18 cellular contexts compared by ENCODE assay signal in the genomic region with DNA sequence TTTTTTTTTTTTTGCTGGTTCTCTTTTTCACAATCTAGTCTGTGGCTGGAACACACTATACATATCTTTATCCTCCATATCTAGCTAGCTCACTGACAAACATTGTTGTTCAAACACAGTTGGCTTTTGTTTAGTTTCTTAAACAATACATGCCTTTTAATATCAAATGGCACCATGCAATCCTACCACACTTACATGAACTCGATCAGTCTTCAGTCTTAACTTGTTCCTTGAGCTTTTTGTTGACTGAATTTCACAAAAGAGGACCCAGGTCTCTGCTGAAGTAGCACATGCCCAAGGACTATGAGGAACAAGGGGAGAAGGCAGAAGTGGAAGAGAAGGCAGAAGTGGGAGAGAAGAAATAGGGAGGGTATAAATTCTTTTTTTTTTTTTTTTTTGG. TPM values are rescaled to one million over a fixed set of nuclear protein-coding genes. Genes with fewer than 3 reads are reported as not detected.
DNase-seq lines count a peak whose midpoint lies in the region; ATAC-seq, FAIRE-seq and TF ChIP-seq lines count a peak whose summit lies in the region.
"Had no signal": no experiment of that assay in that cellular context is flagged by ENCODE, and none has a peak within 500 bp of the region (broad histone marks: within the 10 kb centered on the region; RNA-seq: fewer than 3 reads in every experiment).

No MANE protein-coding gene starts in this region.

- intact Hi-C loops in activated CD4-positive, alpha-beta T cell treated with anti-CD3 and anti-CD28 coated beads for 36 hours (cut with DNase I, micrococcal nuclease), result no loop called here
- intact Hi-C loops in dorsolateral prefrontal cortex (cut with DNase I), result loop anchor here in 1 of 2 donors (2.0 kb wide), 1 partner anchor 26 kb away; the partner anchor contains the start of gene TMEM123

- peaks cover 4% of the 10 kb centered on the region for H3K9me3 Mint-ChIP-seq in activated CD4-positive, alpha-beta T cell treated with anti-CD3 and anti-CD28 coated beads for 36 hours (ENCODE audit: low read depth)
- H3K9me3 Mint-ChIP-seq in stimulated activated effector memory CD8-positive, alpha-beta T cell treated with anti-CD3 and anti-CD28 coated beads, Interleukin-12 subunit alpha, Interleukin-12 subunit beta, amount 100 ng/mL, for 72 hours, result peaks cover 3% of the 10 kb centered on the region

- CTCF ChIA-PET in activated CD4-positive, alpha-beta T cell treated with anti-CD3 and anti-CD28 coated beads for 36 hours (lab: Charles Lee), result interaction anchor here (1.4 to 2.4 kb wide), 3 partner anchors 25 to 85 kb away, joined by 3 to 14 read pairs (median 13); no protein-coding TSS in a partner anchor

- H3K4me3 ChIP-seq in SK-N-MC (no peak overlapping the region), dorsolateral prefrontal cortex (peak overlapping the region in 14 of 59 donors; percentile 1 to 31 (median 14))
- H3K4me3 ChIP-seq: heart right ventricle, left ventricle myocardium inferior, ovary had no signal

- peaks cover 17% of the 10 kb centered on the region; the same call in 1 of the 2 replicates for H3K36me3 ChIP-seq in SK-N-MC (ENCODE audit: insufficient read depth, low read length)
- H3K36me3 ChIP-seq: ovary had no signal

- in situ Hi-C loops in GM13977 (cut with MboI; ENCODE audit: low pct_unique_long_range_greater_than_20kb, low sequenced_read_pairs, unreplicated experiment), result no loop called here

- H3K27me3 ChIP-seq in dorsolateral prefrontal cortex, result no peaks in the 10 kb centered on the region
- H3K27me3 ChIP-seq: heart right ventricle, ovary had no signal

- H3K4me3 Mint-ChIP-seq in activated CD4-positive, alpha-beta T cell treated with anti-CD3 and anti-CD28 coated beads for 36 hours, result no peak overlapping the region
- H3K4me3 Mint-ChIP-seq in stimulated activated effector memory CD8-positive, alpha-beta T cell treated with anti-CD3 and anti-CD28 coated beads, Interleukin-12 subunit alpha, Interleukin-12 subunit beta, amount 100 ng/mL, for 72 hours, result no peak overlapping the region

- H3K9me3 ChIP-seq in SK-N-MC (ENCODE audit: low read depth, low read length), result no peaks in the 10 kb centered on the region
- H3K9me3 ChIP-seq: left ventricle myocardium inferior, ovary had no signal

- H3K36me3 Mint-ChIP-seq in activated CD4-positive, alpha-beta T cell treated with anti-CD3 and anti-CD28 coated beads for 36 hours (ENCODE audit: low read depth), result peaks cover 56% of the 10 kb centered on the region
- peaks cover 56% of the 10 kb centered on the region for H3K36me3 Mint-ChIP-seq in stimulated activated effector memory CD8-positive, alpha-beta T cell treated with anti-CD3 and anti-CD28 coated beads, Interleukin-12 subunit alpha, Interleukin-12 subunit beta, amount 100 ng/mL, for 72 hours

- H3K9ac ChIP-seq in SK-N-MC (ENCODE audit: insufficient read length), result no peak overlapping the region

- peaks cover 86% of the 10 kb centered on the region for H3K4me1 Mint-ChIP-seq in activated CD4-positive, alpha-beta T cell treated with anti-CD3 and anti-CD28 coated beads for 36 hours
- H3K4me1 Mint-ChIP-seq in stimulated activated effector memory CD8-positive, alpha-beta T cell treated with anti-CD3 and anti-CD28 coated beads, Interleukin-12 subunit alpha, Interleukin-12 subunit beta, amount 100 ng/mL, for 72 hours, result peaks cover 51% of the 10 kb centered on the region

- no peaks in the 10 kb centered on the region for H3K27me3 Mint-ChIP-seq in activated CD4-positive, alpha-beta T cell treated with anti-CD3 and anti-CD28 coated beads for 36 hours

- TF ChIP-seq CTCF in dorsolateral prefrontal cortex (IDR thresholded peaks at IDR 0.05 in 54 of 56, conservative IDR thresholded peaks at IDR 0.05 in 2 of 56; ENCODE audit: low read depth in 1 of 56, partially characterized antibody in 56 of 56) (no peak), GM13977 (IDR thresholded peaks at IDR 0.05; ENCODE audit: extremely low read depth, insufficient read depth, missing control alignments) (no peak)

- no peak for DNase-seq in activated CD4-positive, alpha-beta T cell treated with anti-CD3 and anti-CD28 coated beads for 36 hours
- no peak for DNase-seq in activated CD4-positive, alpha-beta T cell treated with anti-CD3 and anti-CD28 coated beads for 48 hours
- DNase-seq in SK-N-MC (ENCODE audit: low read depth, low spot score), result no peak
- DNase-seq in dorsolateral prefrontal cortex, result no peak
- no peak for DNase-seq in stimulated activated effector memory CD8-positive, alpha-beta T cell treated with anti-CD3 and anti-CD28 coated beads, Interleukin-12 subunit alpha, Interleukin-12 subunit beta, amount 100 ng/mL, for 72 hours (ENCODE audit: low spot score in 2 of 2)
- DNase-seq in T-helper 1 cell, result no peak
- DNase-seq in GM13977 (ENCODE audit: low spot score), result no peak
- DNase-seq in frontal cortex (ENCODE audit: low spot score in 2 of 2), result no peak
- DNase-seq: ACHN; activated T-cell treated with anti-CD3 and anti-CD28 coated beads for 4 hours; DND-41; heart right ventricle; left ventricle myocardium inferior; NCI-H2171 treated with DMSO at 0.1 percent for 48 hours; ovary; stimulated activated CD4-positive, alpha-beta T cell treated with anti-CD3 and anti-CD28 coated beads, Interleukin-12 subunit alpha, Interleukin-12 subunit beta, amount 100 ng/mL, for 4 hours had no signal

- no peak for ATAC-seq in activated CD4-positive, alpha-beta T cell treated with anti-CD3 and anti-CD28 coated beads for 36 hours
- no peak for ATAC-seq in stimulated activated effector memory CD8-positive, alpha-beta T cell treated with anti-CD3 and anti-CD28 coated beads, Interleukin-12 subunit alpha, Interleukin-12 subunit beta, amount 100 ng/mL, for 72 hours
- ATAC-seq: heart right ventricle had no signal

- H3K27ac ChIP-seq in SK-N-MC (peak overlapping the region; percentile 22; the same call in 1 of the 2 replicates), dorsolateral prefrontal cortex (peak overlapping the region in 58 of 59 donors; percentile 45 to 98 (median 92))
- H3K27ac ChIP-seq: heart right ventricle, left ventricle myocardium inferior, ovary had no signal

- POLR2A ChIA-PET in activated CD4-positive, alpha-beta T cell treated with anti-CD3 and anti-CD28 coated beads for 36 hours (lab: Charles Lee), result interaction anchor here (0.5 kb wide), 1 partner anchor 60 kb away, joined by 3 read pairs; no protein-coding TSS in a partner anchor

- no peak for FAIRE-seq in frontal cortex (lab: Jason Lieb, UNC)
- FAIRE-seq: bronchial epithelial cell, endothelial cell of umbilical vein had no signal

- peak overlapping the region; percentile 72 for H3K27ac Mint-ChIP-seq in activated CD4-positive, alpha-beta T cell treated with anti-CD3 and anti-CD28 coated beads for 36 hours
- H3K27ac Mint-ChIP-seq in stimulated activated effector memory CD8-positive, alpha-beta T cell treated with anti-CD3 and anti-CD28 coated beads, Interleukin-12 subunit alpha, Interleukin-12 subunit beta, amount 100 ng/mL, for 72 hours, result peak overlapping the region; percentile 23

RNA-seq across cellular contexts. Expression of gene TMEM123, which starts 25.5 kb away (rescaled TPM):
- total RNA-seq in activated CD4-positive, alpha-beta T cell treated with anti-CD3 and anti-CD28 coated beads for 36 hours, result 100 to 1,000 TPM; 179 to 392 TPM
- total RNA-seq in dorsolateral prefrontal cortex (100 to 1,000 TPM in 9 of 120 experiments, 10 to 100 TPM in 111; 31.8 to 163 (median 68.8) TPM), frontal cortex (109 TPM)
